In the genomic region with DNA sequence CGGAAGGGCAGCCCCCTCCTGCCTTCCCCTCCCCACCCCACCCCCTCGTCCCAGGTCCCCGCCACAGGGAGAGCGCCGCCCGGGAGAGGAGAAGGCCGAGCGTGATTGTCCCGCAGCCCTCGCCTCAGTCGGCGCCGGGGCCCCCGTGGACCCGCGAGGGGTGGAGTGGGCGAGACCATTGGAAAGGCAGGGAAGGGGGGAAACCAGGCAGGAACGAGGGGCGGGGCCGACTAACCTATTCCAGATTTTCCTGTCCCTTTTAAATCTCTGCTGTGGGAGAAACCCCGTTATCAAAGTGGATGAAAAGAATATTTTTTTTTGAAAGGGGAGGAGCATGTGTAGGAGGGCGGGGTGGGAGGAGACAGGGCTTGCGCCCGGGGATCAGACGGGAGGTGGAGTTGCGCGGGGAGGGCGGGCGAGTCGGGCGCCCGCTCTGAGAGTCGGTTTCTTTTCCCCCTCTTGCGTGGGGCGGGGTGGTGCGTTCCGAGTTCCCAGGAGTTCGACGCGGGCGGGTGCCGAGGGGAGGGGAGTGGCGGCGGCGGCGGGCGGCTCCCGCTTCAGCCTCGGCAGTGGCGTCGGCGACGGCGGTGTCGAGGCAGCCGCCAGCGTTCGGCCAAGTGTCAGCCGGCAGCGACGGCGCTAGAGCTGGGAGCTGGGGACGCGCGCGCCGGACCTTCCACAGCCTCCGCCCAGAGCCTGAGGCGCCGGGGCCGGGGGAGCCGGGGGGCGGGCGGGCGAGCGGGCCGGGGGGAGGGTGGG, we compare ENCODE assay signal across 8 cellular contexts. TPM values are rescaled to one million over a fixed set of nuclear protein-coding genes. Genes with fewer than 3 reads are reported as not detected.
DNase-seq lines count a peak whose midpoint lies in the region; ATAC-seq and TF ChIP-seq lines count a peak whose summit lies in the region.

A gene with protein sequence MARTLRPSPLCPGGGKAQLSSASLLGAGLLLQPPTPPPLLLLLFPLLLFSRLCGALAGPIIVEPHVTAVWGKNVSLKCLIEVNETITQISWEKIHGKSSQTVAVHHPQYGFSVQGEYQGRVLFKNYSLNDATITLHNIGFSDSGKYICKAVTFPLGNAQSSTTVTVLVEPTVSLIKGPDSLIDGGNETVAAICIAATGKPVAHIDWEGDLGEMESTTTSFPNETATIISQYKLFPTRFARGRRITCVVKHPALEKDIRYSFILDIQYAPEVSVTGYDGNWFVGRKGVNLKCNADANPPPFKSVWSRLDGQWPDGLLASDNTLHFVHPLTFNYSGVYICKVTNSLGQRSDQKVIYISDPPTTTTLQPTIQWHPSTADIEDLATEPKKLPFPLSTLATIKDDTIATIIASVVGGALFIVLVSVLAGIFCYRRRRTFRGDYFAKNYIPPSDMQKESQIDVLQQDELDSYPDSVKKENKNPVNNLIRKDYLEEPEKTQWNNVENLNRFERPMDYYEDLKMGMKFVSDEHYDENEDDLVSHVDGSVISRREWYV (plus strand): TSS at position 560 of the 759 bp plus-strand sequence. CDS start 202 bp downstream, outside the sequence.

- peak; percentile 76 for ATAC-seq in HG03442 (IDR thresholded peaks at IDR 0.05; ENCODE audit: unreplicated experiment)

- no peaks in the 10 kb centered on the region for H3K9me2 ChIP-seq in PC-9 (ENCODE audit: insufficient read depth)

- H3K36me3 ChIP-seq in PC-9 (ENCODE audit: low read depth) (no peaks in the 10 kb centered on the region), fibroblast of lung (ENCODE audit: control insufficient read depth, insufficient read depth, low read length) (no peaks in the 10 kb centered on the region)

- peaks cover 31% of the 10 kb centered on the region for H3K27me3 ChIP-seq in PC-9 (ENCODE audit: insufficient read depth, low read depth)
- no peaks in the 10 kb centered on the region for H3K27me3 ChIP-seq in fibroblast of lung (ENCODE audit: control insufficient read depth, insufficient read depth, low read length)

- H3K9me3 ChIP-seq in PC-9 (ENCODE audit: insufficient read depth, low read depth) = no peaks in the 10 kb centered on the region
- H3K9me3 ChIP-seq in fibroblast of lung (ENCODE audit: control insufficient read depth, insufficient read depth, low read depth, low read length) = no peaks in the 10 kb centered on the region

- H4K20me1 ChIP-seq in PC-9 (ENCODE audit: insufficient read depth) (no peaks in the 10 kb centered on the region), fibroblast of lung (ENCODE audit: control insufficient read depth, extremely low read depth, insufficient read depth, low read length) (no peaks in the 10 kb centered on the region)

- intact Hi-C loops in PC-9 (cut with micrococcal nuclease; ENCODE audit: unreplicated experiment) = loop anchor here (2.0 to 10.0 kb wide), 9 partner anchors 257 to 1797 kb away; no protein-coding TSS in a partner anchor

- H2AFZ ChIP-seq in PC-9 (peak within 1 kb of the TSS; percentile 86), fibroblast of lung (ENCODE audit: low read length) (peak within 1 kb of the TSS; percentile 60)

- peaks cover 18% of the 10 kb centered on the region for H3K4me1 ChIP-seq in PC-9 (replicated peaks; ENCODE audit: insufficient read depth)
- no peaks in the 10 kb centered on the region for H3K4me1 ChIP-seq in fibroblast of lung (ENCODE audit: control insufficient read depth, extremely low read depth, insufficient read depth, low read length)

- POLR2A ChIA-PET in PC-9 (lab: Charles Lee; ENCODE audit: unreplicated experiment) = interaction anchor here (0.6 kb wide), 3 partner anchors 17 to 1320 kb away, joined by 3 read pairs; no protein-coding TSS in a partner anchor

- TF ChIP-seq CTCF in AG09309 (IDR thresholded peaks at IDR 0.05; ENCODE audit: control insufficient read depth, insufficient read depth, low read depth, low read length, missing control alignments) (no peak), PC-9 (conservative IDR thresholded peaks at IDR 0.05) (no peak), fibroblast of lung (conservative IDR thresholded peaks at IDR 0.05 in 1 of 2, IDR thresholded peaks at IDR 0.05 in 1 of 2; ENCODE audit: low read depth in 1 of 2, low read length in 2 of 2) (no peak)

- H3K4me3 ChIP-seq in AG09309 (ENCODE audit: control insufficient read depth, low read depth, low read length) (peak within 1 kb of the TSS; percentile 89), PC-9 (peak within 1 kb of the TSS; percentile 50), fibroblast of lung (replicated peaks in 1 of 4; ENCODE audit: control extremely low read depth in 1 of 4, insufficient read depth in 1 of 4, low read depth in 3 of 4, low read length in 4 of 4) (peak within 1 kb of the TSS; percentile 73 to 95 (median 90))

- CTCF ChIA-PET in PC-9 (lab: Charles Lee) = no interaction called here

- H3K27ac ChIP-seq in PC-9 = no peak within 1 kb of the TSS
- H3K27ac ChIP-seq in fibroblast of lung (ENCODE audit: insufficient read depth, low read length) = peak within 1 kb of the TSS; percentile 90

- H3K79me2 ChIP-seq in PC-9 (ENCODE audit: low read depth) (no peaks in the 10 kb centered on the region), fibroblast of lung (ENCODE audit: control insufficient read depth, insufficient read depth, low read length) (peaks cover 54% of the 10 kb centered on the region)

- H3F3A ChIP-seq in PC-9 (ENCODE audit: insufficient read depth, low read depth) = no peaks in the 10 kb centered on the region

- H3K4me2 ChIP-seq in PC-9 (peak within 1 kb of the TSS; percentile 84), fibroblast of lung (ENCODE audit: extremely low read depth, insufficient read depth, low read length) (peak within 1 kb of the TSS; percentile 79)

- no TSS peak for BruUV-seq in PC-9 (replicated peaks; lab: Mats Ljungman, UMichigan)

- DNase-seq in AG09309 (ENCODE audit: low read depth) (peak; percentile 98), GM19238 (ENCODE audit: insufficient read length, low spot score) (peak; percentile 32), PC-9 (peak; percentile 49 to 94), fibroblast of lung (ENCODE audit: low read depth in 2 of 2) (peak; percentile 99), myocyte (ENCODE audit: low read depth) (peak; percentile 96)
- peak; percentile 82 for DNase-seq in activated effector memory CD4-positive, alpha-beta T cell treated with Interleukin-2 at 50 U/mL for 16 hours
- DNase-seq in stimulated activated CD8-positive, alpha-beta memory T cell treated with anti-CD3 and anti-CD28 coated beads, Interleukin-4, amount 100 ng/mL, for 48 hours = peak; percentile 83

- peak within 1 kb of the TSS; percentile 93 for H3K9ac ChIP-seq in fibroblast of lung (ENCODE audit: insufficient read depth, low read length)

RNA-seq across cellular contexts. Expression of the gene that starts here (rescaled TPM):
- total RNA-seq in PC-9 (2021) (11.9 and 14.0 TPM in 2 replicates), fibroblast of lung (45.2 and 58.1 TPM in 2 replicates), myocyte (24.1 and 34.4 TPM in 2 replicates)
- 46.0 and 46.9 TPM in 2 replicates for polyA plus RNA-seq in fibroblast of lung
- polyA plus RNA-seq in fibroblast of lung (2012) = 25.2 and 29.1 TPM in 2 replicates
- polyA minus RNA-seq in fibroblast of lung (ENCODE audit: low replicate concordance) = 10.3 and 11.5 TPM in 2 replicates
- 19.1 TPM for polyA plus RNA-seq in myocyte (2012)

Comparison
In these comparisons a context has a peak if more than half of its experiments do, and no peak if none do; other contexts are left out.
1. DNase-seq: peak in every context shown above with its lines; median percentile 99 in fibroblast of lung; 98 in AG09309; 96 in myocyte; 83 in stimulated activated CD8-positive, alpha-beta memory T cell treated with anti-CD3 and anti-CD28 coated beads, Interleukin-4, amount 100 ng/mL, for 48 hours; 82 in activated effector memory CD4-positive, alpha-beta T cell treated with Interleukin-2 at 50 U/mL for 16 hours; 72 in PC-9; 32 in GM19238.